ENCODE assay signal across 14 cellular contexts in the genomic region with DNA sequence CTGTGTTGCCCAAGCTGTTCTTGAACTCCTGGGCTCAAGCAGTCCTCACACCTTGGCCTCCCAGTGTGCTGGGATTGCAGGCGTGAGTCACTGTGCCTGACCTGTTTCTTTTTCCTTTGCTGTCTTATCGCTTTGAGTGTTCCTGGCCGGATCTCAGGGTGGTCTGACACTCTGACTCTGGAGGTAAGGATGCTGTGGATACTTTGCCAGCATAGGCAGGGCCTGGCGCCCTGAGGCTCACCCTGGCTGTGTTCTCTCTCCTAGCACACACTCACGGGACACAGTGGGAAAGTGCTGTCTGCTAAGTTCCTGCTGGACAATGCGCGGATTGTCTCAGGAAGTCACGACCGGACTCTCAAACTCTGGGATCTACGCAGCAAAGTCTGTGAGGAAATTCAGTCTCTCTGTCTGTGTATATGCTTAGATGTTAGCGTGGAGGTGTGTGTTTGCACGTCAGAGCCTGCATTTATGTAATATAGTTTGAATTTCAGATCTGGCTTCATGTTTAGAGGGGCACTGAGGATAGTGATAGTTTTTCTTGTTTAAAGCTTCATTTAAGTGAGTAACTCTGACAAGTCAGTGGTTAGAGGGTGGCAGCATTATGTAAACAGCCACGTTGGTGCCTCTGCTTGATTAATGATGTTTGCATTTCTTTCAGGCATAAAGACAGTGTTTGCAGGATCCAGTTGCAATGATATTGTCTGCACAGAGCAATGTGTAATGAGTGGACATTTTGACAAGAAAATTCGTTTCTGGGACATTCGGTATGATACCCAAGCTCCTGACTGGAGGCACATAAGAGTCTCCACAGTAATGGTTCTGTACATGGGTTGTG. TPM values are rescaled to one million over a fixed set of nuclear protein-coding genes. Genes with fewer than 3 reads are reported as not detected.
DNase-seq lines count a peak whose midpoint lies in the region; FAIRE-seq and TF ChIP-seq lines count a peak whose summit lies in the region.
"Had no signal": no experiment of that assay in that cellular context is flagged by ENCODE, and none has a peak within 500 bp of the region (broad histone marks: within the 10 kb centered on the region; RNA-seq: fewer than 3 reads in every experiment).

No MANE protein-coding gene starts in this region.

- H3K27me3 ChIP-seq in breast epithelium (no peaks in the 10 kb centered on the region), testis (no peaks in the 10 kb centered on the region)
- H3K27me3 ChIP-seq: MG63 had no signal

- TF ChIP-seq POLR2A in breast epithelium (IDR thresholded peaks at IDR 0.05) (no peak), testis (IDR thresholded peaks at IDR 0.05) (no peak)

- H3K4me3 Mint-ChIP-seq in MCF 10A (ENCODE audit: unreplicated experiment) = no peak overlapping the region
- H3K4me3 Mint-ChIP-seq: memory B cell had no signal

- H3K27ac Mint-ChIP-seq in MCF 10A (ENCODE audit: low read depth, unreplicated experiment) = peak overlapping the region; percentile 39

- no peaks in the 10 kb centered on the region for H3K27me3 Mint-ChIP-seq in MCF 10A (ENCODE audit: insufficient read depth, unreplicated experiment)
- H3K27me3 Mint-ChIP-seq: memory B cell had no signal

- H3K36me3 ChIP-seq in breast epithelium = peaks cover 12% of the 10 kb centered on the region
- no peaks in the 10 kb centered on the region for H3K36me3 ChIP-seq in testis (ENCODE audit: low read depth, missing control alignments)

- H3K4me1 Mint-ChIP-seq in MCF 10A (ENCODE audit: insufficient read depth, unreplicated experiment) = no peaks in the 10 kb centered on the region
- H3K4me1 Mint-ChIP-seq: memory B cell had no signal

- DNase-seq in MCF 10A (ENCODE audit: unreplicated experiment) (no peak), breast epithelium (ENCODE audit: low spot score in 2 of 2) (no peak), SK-MEL-5 (ENCODE audit: low read depth, low spot score) (peak; percentile 80), NCI-H2171 treated with DMSO at 0.1 percent for 48 hours (lab: John Stamatoyannopoulos, UW) (no peak), NCI-H226 (no peak), testis (no peak)
- no peak for DNase-seq in stimulated activated CD4-positive, alpha-beta T cell treated with anti-CD3 and anti-CD28 coated beads, Interleukin-4, amount 100 ng/mL, for 1 hour
- DNase-seq: activated CD4-positive, alpha-beta T cell treated with anti-CD3 and anti-CD28 coated beads for 1 hour; activated T-cell treated with anti-CD3 and anti-CD28 coated beads for 4 hours; dermis blood vessel endothelial cell; MG63 had no signal

- WGBS in testis, 2 donors = 94 to 95% methylated on average over 12 to 15 of the region's 15 CpGs

- intact Hi-C loops in MCF 10A (cut with micrococcal nuclease) = loop anchor here (5.0 kb wide), 2 partner anchors 62 to 152 kb away; partner anchors contain the start of gene DGKD
- intact Hi-C loops in breast epithelium (cut with DNase I; ENCODE audit: low total_unique reads) = no loop called here
- intact Hi-C loops in testis (cut with DNase I; ENCODE audit: low total_unique reads) = no loop called here

- H3K4me3 ChIP-seq in breast epithelium (no peak overlapping the region), testis (no peak overlapping the region)
- H3K4me3 ChIP-seq: MG63 had no signal

- POLR2A ChIA-PET in MCF 10A (lab: Yijun Ruan, JAX) = no interaction called here

- no peak for TF ChIP-seq CTCF in MCF 10A (IDR thresholded peaks at IDR 0.05; ENCODE audit: unreplicated experiment)
- TF ChIP-seq CTCF in breast epithelium (IDR thresholded peaks at IDR 0.05) = no peak
- TF ChIP-seq CTCF in testis (IDR thresholded peaks at IDR 0.05) = no peak

- peak; percentile 99 for FAIRE-seq in islet of Langerhans (lab: Jason Lieb, UNC)
- FAIRE-seq: GM12891 had no signal

- H3K9me3 ChIP-seq in breast epithelium (no peaks in the 10 kb centered on the region), testis (no peaks in the 10 kb centered on the region)
- H3K9me3 ChIP-seq: MG63 had no signal

- no TSS peak for BruUV-seq in MCF 10A (replicated peaks; lab: Mats Ljungman, UMichigan)

- CTCF ChIA-PET in MCF 10A (lab: Yijun Ruan, JAX) = interaction anchor here (0.7 kb wide), 1 partner anchor 972 kb away, joined by 3 read pairs; no protein-coding TSS in a partner anchor

- H3K4me1 ChIP-seq in breast epithelium (no peaks in the 10 kb centered on the region), testis (no peaks in the 10 kb centered on the region)

- peaks cover 69% of the 10 kb centered on the region for H3K36me3 Mint-ChIP-seq in MCF 10A (ENCODE audit: insufficient read depth, unreplicated experiment)

- peak overlapping the region in 1 of 2 donors; percentile 68 for H3K27ac ChIP-seq in breast epithelium
- no peak overlapping the region for H3K27ac ChIP-seq in testis

- in situ Hi-C loops in SK-MEL-5 (cut with HindIII; ENCODE audit: low pct_unique_long_range_greater_than_20kb, low sequenced_read_pairs) = no loop called here

- H3K9me3 Mint-ChIP-seq in MCF 10A (ENCODE audit: unreplicated experiment) = no peaks in the 10 kb centered on the region
- H3K9me3 Mint-ChIP-seq: memory B cell had no signal

RNA-seq across cellular contexts. Expression of gene SAG, which starts 17.8 kb away (rescaled TPM):
- total RNA-seq in MCF 10A (2022) (not detected in 2 replicates), breast epithelium (not detected), testis (10 to 100 TPM in 1 of 2 donors, 1 to 10 TPM in 1; 5.1 to 10.2 TPM)
- not detected in 2 replicates for total RNA-seq in SK-MEL-5 (2014; rRNA removed; shearing (Covaris generic))
- not detected in 2 replicates for polyA plus RNA-seq in SK-MEL-5 (2015; cell fraction: cytosol; rRNA removed)
- not detected in 2 replicates for polyA plus RNA-seq in SK-MEL-5 (2015; cell fraction: nucleus; rRNA removed)
- polyA plus RNA-seq in testis (ENCODE audit: insufficient read depth, low read depth, low replicate concordance) = 25.6 TPM
- total RNA-seq: dermis blood vessel endothelial cell had no signal

RNA-seq across cellular contexts. Expression of gene ATG16L1, which starts 38.3 kb away (rescaled TPM):
- 26.4 and 28.7 TPM in 2 replicates for total RNA-seq in MCF 10A (2022)
- total RNA-seq in breast epithelium = 10 to 100 TPM; 19.5 to 61.9 (median 46.0) TPM
- 28.1 and 28.7 TPM in 2 replicates for total RNA-seq in SK-MEL-5 (2014; rRNA removed; shearing (Covaris generic))
- 22.4 and 25.7 TPM in 2 replicates for polyA plus RNA-seq in SK-MEL-5 (2015; cell fraction: cytosol; rRNA removed)
- polyA plus RNA-seq in SK-MEL-5 (2015; cell fraction: nucleus; rRNA removed) = 53.2 and 57.3 TPM in 2 replicates
- 10 to 100 TPM; 47.2 to 53.1 TPM for total RNA-seq in testis
- 37.3 TPM for polyA plus RNA-seq in testis (ENCODE audit: insufficient read depth, low read depth, low replicate concordance)
